In the genomic region with DNA sequence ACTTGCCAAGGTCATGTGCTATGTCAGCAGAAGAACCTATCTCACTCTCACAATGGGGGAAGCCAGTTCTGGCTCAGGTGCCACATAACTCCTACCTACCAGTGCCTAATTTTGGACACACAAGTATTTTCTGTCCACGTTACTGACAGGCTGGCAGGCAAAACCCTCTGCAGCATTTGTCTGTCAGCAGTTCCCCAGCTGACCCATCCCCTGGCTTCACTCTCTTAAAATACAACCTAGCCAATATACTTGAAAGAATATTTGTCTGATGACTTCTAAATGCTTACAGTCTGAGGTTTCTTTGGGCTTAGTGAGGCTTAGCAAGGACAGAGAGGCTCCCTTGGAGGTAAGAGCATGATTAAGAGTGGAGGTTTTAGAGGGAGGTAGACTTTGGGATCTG, we compare ENCODE assay signal across 1 cellular context.
TF ChIP-seq lines count a peak whose summit lies in the region.

No MANE protein-coding gene starts in this region.

TF ChIP-seq in HepG2, 621 proteins besides CTCF, POLR2A, EP300 and RAD21:
- TF ChIP-seq FOXO1 (CRISPR knock-in tag; IDR thresholded peaks at IDR 0.05): no peak
- no peak for TF ChIP-seq KLF15 (CRISPR knock-in tag; IDR thresholded peaks at IDR 0.05; ENCODE audit: borderline replicate concordance)
- TF ChIP-seq, protein P1, sequence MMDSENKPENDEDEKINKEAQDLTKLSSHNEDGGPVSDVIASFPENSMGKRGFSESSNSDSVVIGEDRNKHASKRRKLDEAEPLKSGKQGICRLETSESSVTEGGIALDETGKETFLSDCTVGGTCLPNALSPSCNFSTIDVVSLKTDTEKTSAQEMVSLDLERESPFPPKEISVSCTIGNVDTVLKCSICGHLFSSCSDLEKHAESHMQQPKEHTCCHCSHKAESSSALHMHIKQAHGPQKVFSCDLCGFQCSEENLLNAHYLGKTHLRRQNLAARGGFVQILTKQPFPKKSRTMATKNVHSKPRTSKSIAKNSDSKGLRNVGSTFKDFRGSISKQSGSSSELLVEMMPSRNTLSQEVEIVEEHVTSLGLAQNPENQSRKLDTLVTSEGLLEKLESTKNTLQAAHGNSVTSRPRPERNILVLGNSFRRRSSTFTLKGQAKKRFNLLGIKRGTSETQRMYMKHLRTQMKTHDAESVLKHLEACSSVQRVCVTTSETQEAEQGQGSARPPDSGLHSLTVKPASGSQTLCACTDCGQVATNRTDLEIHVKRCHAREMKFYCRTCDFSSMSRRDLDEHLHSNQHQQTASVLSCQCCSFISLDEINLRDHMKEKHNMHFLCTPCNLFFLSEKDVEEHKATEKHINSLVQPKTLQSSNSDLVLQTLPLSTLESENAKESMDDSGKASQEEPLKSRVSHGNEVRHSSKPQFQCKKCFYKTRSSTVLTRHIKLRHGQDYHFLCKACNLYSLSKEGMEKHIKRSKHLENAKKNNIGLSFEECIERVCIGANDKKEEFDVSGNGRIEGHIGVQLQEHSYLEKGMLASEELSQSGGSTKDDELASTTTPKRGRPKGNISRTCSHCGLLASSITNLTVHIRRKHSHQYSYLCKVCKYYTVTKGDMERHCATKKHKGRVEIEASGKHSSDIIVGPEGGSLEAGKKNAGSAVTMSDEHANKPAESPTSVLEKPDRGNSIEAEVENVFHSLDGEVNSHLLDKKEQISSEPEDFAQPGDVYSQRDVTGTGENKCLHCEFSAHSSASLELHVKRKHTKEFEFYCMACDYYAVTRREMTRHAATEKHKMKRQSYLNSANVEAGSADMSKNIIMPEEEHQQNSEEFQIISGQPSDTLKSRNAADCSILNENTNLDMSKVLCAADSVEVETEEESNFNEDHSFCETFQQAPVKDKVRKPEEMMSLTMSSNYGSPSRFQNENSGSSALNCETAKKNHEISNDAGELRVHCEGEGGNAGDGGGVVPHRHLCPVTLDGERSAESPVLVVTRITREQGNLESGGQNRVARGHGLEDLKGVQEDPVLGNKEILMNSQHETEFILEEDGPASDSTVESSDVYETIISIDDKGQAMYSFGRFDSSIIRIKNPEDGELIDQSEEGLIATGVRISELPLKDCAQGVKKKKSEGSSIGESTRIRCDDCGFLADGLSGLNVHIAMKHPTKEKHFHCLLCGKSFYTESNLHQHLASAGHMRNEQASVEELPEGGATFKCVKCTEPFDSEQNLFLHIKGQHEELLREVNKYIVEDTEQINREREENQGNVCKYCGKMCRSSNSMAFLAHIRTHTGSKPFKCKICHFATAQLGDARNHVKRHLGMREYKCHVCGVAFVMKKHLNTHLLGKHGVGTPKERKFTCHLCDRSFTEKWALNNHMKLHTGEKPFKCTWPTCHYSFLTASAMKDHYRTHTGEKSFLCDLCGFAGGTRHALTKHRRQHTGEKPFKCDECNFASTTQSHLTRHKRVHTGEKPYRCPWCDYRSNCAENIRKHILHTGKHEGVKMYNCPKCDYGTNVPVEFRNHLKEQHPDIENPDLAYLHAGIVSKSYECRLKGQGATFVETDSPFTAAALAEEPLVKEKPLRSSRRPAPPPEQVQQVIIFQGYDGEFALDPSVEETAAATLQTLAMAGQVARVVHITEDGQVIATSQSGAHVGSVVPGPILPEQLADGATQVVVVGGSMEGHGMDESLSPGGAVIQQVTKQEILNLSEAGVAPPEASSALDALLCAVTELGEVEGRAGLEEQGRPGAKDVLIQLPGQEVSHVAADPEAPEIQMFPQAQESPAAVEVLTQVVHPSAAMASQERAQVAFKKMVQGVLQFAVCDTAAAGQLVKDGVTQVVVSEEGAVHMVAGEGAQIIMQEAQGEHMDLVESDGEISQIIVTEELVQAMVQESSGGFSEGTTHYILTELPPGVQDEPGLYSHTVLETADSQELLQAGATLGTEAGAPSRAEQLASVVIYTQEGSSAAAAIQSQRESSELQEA (CRISPR knock-in tag; IDR thresholded peaks at IDR 0.05; ENCODE audit: not compliant biosample characterization): no peak
- TF ChIP-seq, protein P2, sequence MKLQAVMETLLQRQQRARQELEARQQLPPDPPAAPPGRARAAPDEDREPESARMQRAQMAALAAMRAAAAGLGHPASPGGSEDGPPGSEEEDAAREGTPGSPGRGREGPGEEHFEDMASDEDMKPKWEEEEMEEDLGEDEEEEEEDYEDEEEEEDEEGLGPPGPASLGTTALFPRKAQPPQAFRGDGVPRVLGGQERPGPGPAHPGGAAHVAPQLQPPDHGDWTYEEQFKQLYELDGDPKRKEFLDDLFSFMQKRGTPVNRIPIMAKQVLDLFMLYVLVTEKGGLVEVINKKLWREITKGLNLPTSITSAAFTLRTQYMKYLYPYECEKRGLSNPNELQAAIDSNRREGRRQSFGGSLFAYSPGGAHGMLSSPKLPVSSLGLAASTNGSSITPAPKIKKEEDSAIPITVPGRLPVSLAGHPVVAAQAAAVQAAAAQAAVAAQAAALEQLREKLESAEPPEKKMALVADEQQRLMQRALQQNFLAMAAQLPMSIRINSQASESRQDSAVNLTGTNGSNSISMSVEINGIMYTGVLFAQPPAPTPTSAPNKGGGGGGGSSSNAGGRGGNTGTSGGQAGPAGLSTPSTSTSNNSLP (IDR thresholded peaks at IDR 0.05; ENCODE audit: low read depth, low read length): no peak
- no peak for TF ChIP-seq FOXP1 (IDR thresholded peaks at IDR 0.05)
- TF ChIP-seq FOXP1 (CRISPR knock-in tag; IDR thresholded peaks at IDR 0.05): no peak
- no peak for TF ChIP-seq ARNTL (CRISPR knock-in tag; IDR thresholded peaks at IDR 0.05)
- TF ChIP-seq RBM39 (IDR thresholded peaks at IDR 0.05; ENCODE audit: low read depth, low read length, poor library complexity, severe bottlenecking): no peak
- no peak for TF ChIP-seq ZFP62 (CRISPR knock-in tag; IDR thresholded peaks at IDR 0.05)
- no peak for TF ChIP-seq GATA4 (IDR thresholded peaks at IDR 0.05; ENCODE audit: borderline replicate concordance, low read depth)
- no peak for TF ChIP-seq JUND (CRISPR knock-in tag; IDR thresholded peaks at IDR 0.05)
- TF ChIP-seq FOXA3 (CRISPR knock-in tag; IDR thresholded peaks at IDR 0.05): no peak
- TF ChIP-seq, protein P3, sequence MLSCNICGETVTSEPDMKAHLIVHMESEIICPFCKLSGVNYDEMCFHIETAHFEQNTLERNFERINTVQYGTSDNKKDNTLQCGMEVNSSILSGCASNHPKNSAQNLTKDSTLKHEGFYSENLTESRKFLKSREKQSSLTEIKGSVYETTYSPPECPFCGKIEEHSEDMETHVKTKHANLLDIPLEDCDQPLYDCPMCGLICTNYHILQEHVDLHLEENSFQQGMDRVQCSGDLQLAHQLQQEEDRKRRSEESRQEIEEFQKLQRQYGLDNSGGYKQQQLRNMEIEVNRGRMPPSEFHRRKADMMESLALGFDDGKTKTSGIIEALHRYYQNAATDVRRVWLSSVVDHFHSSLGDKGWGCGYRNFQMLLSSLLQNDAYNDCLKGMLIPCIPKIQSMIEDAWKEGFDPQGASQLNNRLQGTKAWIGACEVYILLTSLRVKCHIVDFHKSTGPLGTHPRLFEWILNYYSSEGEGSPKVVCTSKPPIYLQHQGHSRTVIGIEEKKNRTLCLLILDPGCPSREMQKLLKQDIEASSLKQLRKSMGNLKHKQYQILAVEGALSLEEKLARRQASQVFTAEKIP (CRISPR knock-in tag; IDR thresholded peaks at IDR 0.05; ENCODE audit: borderline replicate concordance): no peak
- TF ChIP-seq, protein P4, sequence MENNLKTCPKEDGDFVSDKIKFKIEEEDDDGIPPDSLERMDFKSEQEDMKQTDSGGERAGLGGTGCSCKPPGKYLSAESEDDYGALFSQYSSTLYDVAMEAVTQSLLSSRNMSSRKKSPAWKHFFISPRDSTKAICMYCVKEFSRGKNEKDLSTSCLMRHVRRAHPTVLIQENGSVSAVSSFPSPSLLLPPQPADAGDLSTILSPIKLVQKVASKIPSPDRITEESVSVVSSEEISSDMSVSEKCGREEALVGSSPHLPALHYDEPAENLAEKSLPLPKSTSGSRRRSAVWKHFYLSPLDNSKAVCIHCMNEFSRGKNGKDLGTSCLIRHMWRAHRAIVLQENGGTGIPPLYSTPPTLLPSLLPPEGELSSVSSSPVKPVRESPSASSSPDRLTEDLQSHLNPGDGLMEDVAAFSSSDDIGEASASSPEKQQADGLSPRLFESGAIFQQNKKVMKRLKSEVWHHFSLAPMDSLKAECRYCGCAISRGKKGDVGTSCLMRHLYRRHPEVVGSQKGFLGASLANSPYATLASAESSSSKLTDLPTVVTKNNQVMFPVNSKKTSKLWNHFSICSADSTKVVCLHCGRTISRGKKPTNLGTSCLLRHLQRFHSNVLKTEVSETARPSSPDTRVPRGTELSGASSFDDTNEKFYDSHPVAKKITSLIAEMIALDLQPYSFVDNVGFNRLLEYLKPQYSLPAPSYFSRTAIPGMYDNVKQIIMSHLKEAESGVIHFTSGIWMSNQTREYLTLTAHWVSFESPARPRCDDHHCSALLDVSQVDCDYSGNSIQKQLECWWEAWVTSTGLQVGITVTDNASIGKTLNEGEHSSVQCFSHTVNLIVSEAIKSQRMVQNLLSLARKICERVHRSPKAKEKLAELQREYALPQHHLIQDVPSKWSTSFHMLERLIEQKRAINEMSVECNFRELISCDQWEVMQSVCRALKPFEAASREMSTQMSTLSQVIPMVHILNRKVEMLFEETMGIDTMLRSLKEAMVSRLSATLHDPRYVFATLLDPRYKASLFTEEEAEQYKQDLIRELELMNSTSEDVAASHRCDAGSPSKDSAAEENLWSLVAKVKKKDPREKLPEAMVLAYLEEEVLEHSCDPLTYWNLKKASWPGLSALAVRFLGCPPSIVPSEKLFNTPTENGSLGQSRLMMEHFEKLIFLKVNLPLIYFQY (CRISPR knock-in tag; IDR thresholded peaks at IDR 0.05; ENCODE audit: borderline replicate concordance): no peak
- TF ChIP-seq, protein P5, sequence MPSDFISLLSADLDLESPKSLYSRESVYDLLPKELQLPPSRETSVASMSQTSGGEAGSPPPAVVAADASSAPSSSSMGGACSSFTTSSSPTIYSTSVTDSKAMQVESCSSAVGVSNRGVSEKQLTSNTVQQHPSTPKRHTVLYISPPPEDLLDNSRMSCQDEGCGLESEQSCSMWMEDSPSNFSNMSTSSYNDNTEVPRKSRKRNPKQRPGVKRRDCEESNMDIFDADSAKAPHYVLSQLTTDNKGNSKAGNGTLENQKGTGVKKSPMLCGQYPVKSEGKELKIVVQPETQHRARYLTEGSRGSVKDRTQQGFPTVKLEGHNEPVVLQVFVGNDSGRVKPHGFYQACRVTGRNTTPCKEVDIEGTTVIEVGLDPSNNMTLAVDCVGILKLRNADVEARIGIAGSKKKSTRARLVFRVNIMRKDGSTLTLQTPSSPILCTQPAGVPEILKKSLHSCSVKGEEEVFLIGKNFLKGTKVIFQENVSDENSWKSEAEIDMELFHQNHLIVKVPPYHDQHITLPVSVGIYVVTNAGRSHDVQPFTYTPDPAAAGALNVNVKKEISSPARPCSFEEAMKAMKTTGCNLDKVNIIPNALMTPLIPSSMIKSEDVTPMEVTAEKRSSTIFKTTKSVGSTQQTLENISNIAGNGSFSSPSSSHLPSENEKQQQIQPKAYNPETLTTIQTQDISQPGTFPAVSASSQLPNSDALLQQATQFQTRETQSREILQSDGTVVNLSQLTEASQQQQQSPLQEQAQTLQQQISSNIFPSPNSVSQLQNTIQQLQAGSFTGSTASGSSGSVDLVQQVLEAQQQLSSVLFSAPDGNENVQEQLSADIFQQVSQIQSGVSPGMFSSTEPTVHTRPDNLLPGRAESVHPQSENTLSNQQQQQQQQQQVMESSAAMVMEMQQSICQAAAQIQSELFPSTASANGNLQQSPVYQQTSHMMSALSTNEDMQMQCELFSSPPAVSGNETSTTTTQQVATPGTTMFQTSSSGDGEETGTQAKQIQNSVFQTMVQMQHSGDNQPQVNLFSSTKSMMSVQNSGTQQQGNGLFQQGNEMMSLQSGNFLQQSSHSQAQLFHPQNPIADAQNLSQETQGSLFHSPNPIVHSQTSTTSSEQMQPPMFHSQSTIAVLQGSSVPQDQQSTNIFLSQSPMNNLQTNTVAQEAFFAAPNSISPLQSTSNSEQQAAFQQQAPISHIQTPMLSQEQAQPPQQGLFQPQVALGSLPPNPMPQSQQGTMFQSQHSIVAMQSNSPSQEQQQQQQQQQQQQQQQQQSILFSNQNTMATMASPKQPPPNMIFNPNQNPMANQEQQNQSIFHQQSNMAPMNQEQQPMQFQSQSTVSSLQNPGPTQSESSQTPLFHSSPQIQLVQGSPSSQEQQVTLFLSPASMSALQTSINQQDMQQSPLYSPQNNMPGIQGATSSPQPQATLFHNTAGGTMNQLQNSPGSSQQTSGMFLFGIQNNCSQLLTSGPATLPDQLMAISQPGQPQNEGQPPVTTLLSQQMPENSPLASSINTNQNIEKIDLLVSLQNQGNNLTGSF (CRISPR knock-in tag; IDR thresholded peaks at IDR 0.05): no peak
- TF ChIP-seq ZFP37 (CRISPR knock-in tag; IDR thresholded peaks at IDR 0.05; ENCODE audit: borderline replicate concordance): no peak
